Comparison of ENCODE assay signal across 24 cellular contexts in the genomic region with DNA sequence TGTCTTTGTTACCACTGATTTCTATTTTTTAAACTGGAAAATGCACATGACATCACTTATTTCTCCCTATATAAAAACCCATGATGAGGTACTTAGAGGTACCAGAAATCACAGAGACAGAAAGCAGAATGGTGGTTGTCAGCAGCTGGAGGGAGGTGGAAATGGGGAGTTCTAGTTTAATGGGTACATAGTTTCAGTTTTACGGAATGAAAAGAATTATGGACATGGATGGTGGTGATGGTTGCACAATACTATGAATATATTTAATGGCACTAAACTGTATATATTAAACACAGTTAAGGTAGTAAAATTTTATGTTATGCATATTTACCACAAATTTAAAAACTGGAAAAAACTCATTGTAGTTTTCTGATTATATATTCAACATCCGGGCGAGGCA.
"Had no signal": no experiment of that assay in that cellular context is flagged by ENCODE, and none has a peak within 500 bp of the region (broad histone marks: within the 10 kb centered on the region; RNA-seq: fewer than 3 reads in every experiment).

No MANE protein-coding gene starts in this region.

- H3K36me3 Mint-ChIP-seq: T-cell had no signal

- DNase-seq: KBM-7; MV-4-11; NCI-H1048; NCI-H1105; NCI-H1417; NCI-H146; NCI-H1694 treated with DMSO at 0.1 percent for 48 hours; NCI-H1930; NCI-H2081; NCI-H2107; NCI-H2227 treated with DMSO at 0.1 percent for 48 hours; NCI-H524 treated with DMSO at 0.1 percent for 48 hours; NCI-H69; NCI-H774; NK-92 treated with Interleukin-12 subunit alpha and Interleukin-12 subunit beta, amount 100 ng/mL, for 24 hours; PC-3; SHP77; SK-N-SH; SW 1271; T-cell had no signal

- H3K4me3 Mint-ChIP-seq: IgD-negative memory B cell, T-cell had no signal

- H3K27ac Mint-ChIP-seq: IgD-negative memory B cell, T-cell had no signal

- ATAC-seq: Panc1, PC-3, T-cell had no signal

- H3K27ac ChIP-seq: HL-60, RWPE1 had no signal

- H3K4me1 Mint-ChIP-seq: T-cell had no signal

- H3K9me3 ChIP-seq: SK-N-SH had no signal

- H3K9me3 Mint-ChIP-seq: T-cell had no signal
